ENCODE assay signal across 9 cellular contexts in genomic region chrX:106139048-106139447, GRCh38. TPM values are rescaled to one million over a fixed set of nuclear protein-coding genes. Genes with fewer than 3 reads are reported as not detected.
"Had no signal": no experiment of that assay in that cellular context is flagged by ENCODE, and none has a peak within 500 bp of the region (broad histone marks: within the 10 kb centered on the region; RNA-seq: fewer than 3 reads in every experiment).

No MANE protein-coding gene starts in this region.

- ATAC-seq: HepG2, K562 had no signal

- H3K27ac Mint-ChIP-seq: IgD-negative memory B cell had no signal

- H3K36me3 Mint-ChIP-seq: IgD-negative memory B cell had no signal

- DNase-seq: Karpas-422, KBM-7, KG1 had no signal

- H3K4me3 Mint-ChIP-seq: IgD-negative memory B cell had no signal

- H3K4me1 Mint-ChIP-seq: IgD-negative memory B cell had no signal

- H3K27me3 Mint-ChIP-seq: IgD-negative memory B cell had no signal

- H3K4me3 ChIP-seq: K562 had no signal

- H3K4me2 ChIP-seq: KMS-11 had no signal

- H3K9ac ChIP-seq: KMS-11 had no signal

- H3K27ac ChIP-seq: HL-60, KMS-11 had no signal

RNA-seq across cellular contexts. Expression of gene PWWP3B, which starts 29.1 kb away (rescaled TPM):
- total RNA-seq: HT-29, K562 had no signal
- polyA plus RNA-seq: HepG2, IgD-negative memory B cell, K562 had no signal
